In genomic region chr2:217785544-217786045, GRCh38 we compare ENCODE assay signal across 9 cellular contexts.
DNase-seq lines count a peak whose midpoint lies in the region; ATAC-seq and TF ChIP-seq lines count a peak whose summit lies in the region.
"Had no signal": no experiment of that assay in that cellular context is flagged by ENCODE, and none has a peak within 500 bp of the region (broad histone marks: within the 10 kb centered on the region; RNA-seq: fewer than 3 reads in every experiment).

No MANE protein-coding gene starts in this region.

- POLR2A ChIA-PET in activated CD8-positive, alpha-beta T cell treated with anti-CD3 and anti-CD28 coated beads, Interleukin-2, amount 10 ng/mL, durations not matched to agents 7 days and 5 days (lab: Charles Lee), result no interaction called here

- no peak overlapping the region for H3K9ac ChIP-seq in endodermal cell (ENCODE audit: extremely low read depth, low read length, poor library complexity, severe bottlenecking)
- H3K9ac ChIP-seq: BLaER1 had no signal

- H3K4me3 Mint-ChIP-seq in activated CD8-positive, alpha-beta T cell treated with anti-CD3 and anti-CD28 coated beads, Interleukin-2, amount 10 ng/mL, durations not matched to agents 7 days and 5 days, result no peak overlapping the region
- no peak overlapping the region for H3K4me3 Mint-ChIP-seq in endodermal cell

- H3K27ac ChIP-seq in endodermal cell (ENCODE audit: low read depth, low read length), result no peak overlapping the region
- H3K27ac ChIP-seq: BLaER1 had no signal

- H3K27me3 Mint-ChIP-seq in activated CD8-positive, alpha-beta T cell treated with anti-CD3 and anti-CD28 coated beads, Interleukin-2, amount 10 ng/mL, durations not matched to agents 7 days and 5 days (ENCODE audit: low read depth), result peaks cover 8% of the 10 kb centered on the region
- H3K27me3 Mint-ChIP-seq in endodermal cell (ENCODE audit: insufficient read depth), result peaks cover 24% of the 10 kb centered on the region

- H3K9me3 Mint-ChIP-seq in activated CD8-positive, alpha-beta T cell treated with anti-CD3 and anti-CD28 coated beads, Interleukin-2, amount 10 ng/mL, durations not matched to agents 7 days and 5 days (ENCODE audit: insufficient read depth), result peaks cover 6% of the 10 kb centered on the region
- peaks cover 16% of the 10 kb centered on the region for H3K9me3 Mint-ChIP-seq in endodermal cell

- TF ChIP-seq CTCF in endodermal cell (conservative IDR thresholded peaks at IDR 0.05), result peak; percentile 97

- H3K4me1 ChIP-seq in endodermal cell (ENCODE audit: control insufficient read depth, insufficient read depth, low read length), result no peaks in the 10 kb centered on the region

- peak; percentile 66 for ATAC-seq in HG03175 (IDR thresholded peaks at IDR 0.05; ENCODE audit: unreplicated experiment)
- ATAC-seq in activated CD8-positive, alpha-beta T cell treated with anti-CD3 and anti-CD28 coated beads, Interleukin-2, amount 10 ng/mL, durations not matched to agents 7 days and 5 days, result peak; percentile 73

- no peaks in the 10 kb centered on the region for H3K36me3 ChIP-seq in endodermal cell (ENCODE audit: control insufficient read depth, insufficient read depth, low read length)
- H3K36me3 ChIP-seq: BLaER1 had no signal

- peaks cover 7% of the 10 kb centered on the region for H3K36me3 Mint-ChIP-seq in activated CD8-positive, alpha-beta T cell treated with anti-CD3 and anti-CD28 coated beads, Interleukin-2, amount 10 ng/mL, durations not matched to agents 7 days and 5 days (ENCODE audit: low read depth)
- H3K36me3 Mint-ChIP-seq in endodermal cell (ENCODE audit: low read depth), result no peaks in the 10 kb centered on the region

- peaks cover 6% of the 10 kb centered on the region for H3K9me3 ChIP-seq in endodermal cell (ENCODE audit: control insufficient read depth, low read length)

- H3K27me3 ChIP-seq in endodermal cell (ENCODE audit: control insufficient read depth, insufficient read depth, low read length, poor library complexity, severe bottlenecking), result peaks cover 6% of the 10 kb centered on the region
- H3K27me3 ChIP-seq: BLaER1 had no signal

- 29 to 100% methylated on average over 1 to 10 of the region's 10 CpGs for WGBS in endodermal cell (ENCODE audit: insufficient coverage in 1 of 2, insufficient read length in 1 of 2), 2 experiments

- CTCF ChIA-PET in activated CD8-positive, alpha-beta T cell treated with anti-CD3 and anti-CD28 coated beads, Interleukin-2, amount 10 ng/mL, durations not matched to agents 7 days and 5 days (lab: Charles Lee), result interaction anchor here (0.6 to 9.8 kb wide), 51 partner anchors 9 to 1087 kb away, joined by 3 to 195 read pairs (median 4); partner anchors contain the start of genes AAMP, PNKD and RUFY4

- H3K27ac Mint-ChIP-seq in activated CD8-positive, alpha-beta T cell treated with anti-CD3 and anti-CD28 coated beads, Interleukin-2, amount 10 ng/mL, durations not matched to agents 7 days and 5 days, result peak overlapping the region; percentile 53
- no peak overlapping the region for H3K27ac Mint-ChIP-seq in endodermal cell

- DNase-seq in NCI-H1436 (lab: John Stamatoyannopoulos, UW), result peak; percentile 40
- DNase-seq in NCI-H1436 treated with DMSO at 0.1 percent for 48 hours (lab: John Stamatoyannopoulos, UW), result no peak
- peak; percentile 38 for DNase-seq in NCI-H774 (lab: John Stamatoyannopoulos, UW)
- peak; percentile 83 for DNase-seq in activated CD8-positive, alpha-beta T cell treated with anti-CD3 and anti-CD28 coated beads, Interleukin-2, amount 10 ng/mL, durations not matched to agents 7 days and 5 days
- DNase-seq in endodermal cell, result peak; percentile 96
- DNase-seq in midbrain (lab: John Stamatoyannopoulos, UW), result peak; percentile 83
- DNase-seq in stimulated activated CD8-positive, alpha-beta memory T cell treated with anti-CD3 and anti-CD28 coated beads, Interleukin-2, amount 100 ng/mL, for 48 hours (ENCODE audit: low read depth in 2 of 2), result peak; percentile 62 to 73

- peaks cover 20% of the 10 kb centered on the region for H3K4me1 Mint-ChIP-seq in activated CD8-positive, alpha-beta T cell treated with anti-CD3 and anti-CD28 coated beads, Interleukin-2, amount 10 ng/mL, durations not matched to agents 7 days and 5 days (ENCODE audit: low read depth)
- peaks cover 3% of the 10 kb centered on the region for H3K4me1 Mint-ChIP-seq in endodermal cell

- no peak overlapping the region for H3K4me3 ChIP-seq in endodermal cell (ENCODE audit: low read length)
- H3K4me3 ChIP-seq: BLaER1 had no signal
